ENCODE assay signal across 9 cellular contexts in the genomic region with DNA sequence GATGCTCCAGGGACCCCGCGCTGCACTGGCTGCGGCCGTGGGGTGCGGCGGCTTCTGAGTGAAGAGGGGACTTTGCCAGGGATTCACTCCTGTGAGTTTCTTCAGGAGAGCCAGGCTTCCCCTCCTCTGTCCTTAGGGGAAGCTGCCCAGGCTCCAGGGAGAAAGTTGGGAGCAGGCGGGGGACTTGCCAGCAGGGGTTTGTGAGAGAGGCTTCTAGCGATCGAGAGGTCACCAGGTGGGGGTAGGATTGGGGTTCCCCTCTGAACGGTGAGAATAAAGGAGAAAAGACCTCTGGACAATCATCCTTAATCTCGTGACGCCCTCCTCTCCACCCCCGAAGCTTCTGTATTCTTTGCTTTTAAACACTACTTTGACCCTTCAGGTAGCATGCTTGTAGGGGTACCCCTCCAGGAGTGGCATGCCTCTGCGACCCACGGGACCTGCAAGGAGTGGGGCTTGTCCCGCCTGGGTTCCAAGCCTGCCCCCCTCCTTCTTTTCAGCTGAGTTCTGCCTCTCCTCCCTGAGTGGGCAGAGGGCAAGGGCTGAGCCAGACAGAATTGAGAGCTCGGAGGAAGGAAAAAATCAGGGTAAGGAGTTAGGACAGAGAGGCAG. TPM values are rescaled to one million over a fixed set of nuclear protein-coding genes. Genes with fewer than 3 reads are reported as not detected.
DNase-seq lines count a peak whose midpoint lies in the region; ATAC-seq lines count a peak whose summit lies in the region.
"Had no signal": no experiment of that assay in that cellular context is flagged by ENCODE, and none has a peak within 500 bp of the region (broad histone marks: within the 10 kb centered on the region; RNA-seq: fewer than 3 reads in every experiment).

No MANE protein-coding gene starts in this region.

- peaks cover 2% of the 10 kb centered on the region for H3K36me3 Mint-ChIP-seq in T-helper 1 cell treated with Interleukin-12 subunit alpha and Interleukin-12 subunit beta and Interleukin-4 antibody, amounts not matched to agents 30 μg/mL and 1 μg/mL, for 36 hours (ENCODE audit: low read depth)
- peaks cover 10% of the 10 kb centered on the region for H3K36me3 Mint-ChIP-seq in activated naive CD8-positive, alpha-beta T cell treated with anti-CD3 and anti-CD28 coated beads, Interleukin-2, amount 50 U/mL, for 24 hours (ENCODE audit: low read depth)
- peaks cover 0 to 4% (median 0%) of the 10 kb centered on the region in 3 donors for H3K36me3 Mint-ChIP-seq in immature natural killer cell
- H3K36me3 Mint-ChIP-seq in stimulated activated effector memory CD8-positive, alpha-beta T cell treated with anti-CD3 and anti-CD28 coated beads, Interleukin-12 subunit alpha, Interleukin-12 subunit beta, amount 100 ng/mL, for 72 hours = no peaks in the 10 kb centered on the region

- DNase-seq in T-helper 1 cell (no peak), immature natural killer cell (no peak), NCI-H774 (lab: John Stamatoyannopoulos, UW) (no peak)
- no peak for DNase-seq in activated naive CD8-positive, alpha-beta T cell treated with anti-CD3 and anti-CD28 coated beads, Interleukin-2, amount 50 U/mL, for 24 hours
- no peak for DNase-seq in stimulated activated effector memory CD8-positive, alpha-beta T cell treated with anti-CD3 and anti-CD28 coated beads, Interleukin-12 subunit alpha, Interleukin-12 subunit beta, amount 100 ng/mL, for 72 hours (ENCODE audit: low spot score in 2 of 2)
- DNase-seq: NCI-H446 treated with DMSO at 0.1 percent for 48 hours had no signal

- peak overlapping the region; percentile 48 for H3K4me3 Mint-ChIP-seq in T-helper 1 cell treated with Interleukin-12 subunit alpha and Interleukin-12 subunit beta and Interleukin-4 antibody, amounts not matched to agents 30 μg/mL and 1 μg/mL, for 36 hours
- H3K4me3 Mint-ChIP-seq in activated naive CD8-positive, alpha-beta T cell treated with anti-CD3 and anti-CD28 coated beads, Interleukin-2, amount 50 U/mL, for 24 hours = peak overlapping the region; percentile 46
- peak overlapping the region; percentile 5 to 58 (median 37) for H3K4me3 Mint-ChIP-seq in immature natural killer cell
- H3K4me3 Mint-ChIP-seq in stimulated activated effector memory CD8-positive, alpha-beta T cell treated with anti-CD3 and anti-CD28 coated beads, Interleukin-12 subunit alpha, Interleukin-12 subunit beta, amount 100 ng/mL, for 72 hours = peak overlapping the region; percentile 33

- peaks cover 79% of the 10 kb centered on the region for H3K27me3 Mint-ChIP-seq in T-helper 1 cell treated with Interleukin-12 subunit alpha and Interleukin-12 subunit beta and Interleukin-4 antibody, amounts not matched to agents 30 μg/mL and 1 μg/mL, for 36 hours (ENCODE audit: low read depth)
- H3K27me3 Mint-ChIP-seq in activated naive CD8-positive, alpha-beta T cell treated with anti-CD3 and anti-CD28 coated beads, Interleukin-2, amount 50 U/mL, for 24 hours = peaks cover 64% of the 10 kb centered on the region
- H3K27me3 Mint-ChIP-seq in immature natural killer cell (ENCODE audit: low read depth in 3 of 3) = peaks cover 17 to 40% (median 22%) of the 10 kb centered on the region in 3 donors

- no peaks in the 10 kb centered on the region for H3K9me3 Mint-ChIP-seq in T-helper 1 cell treated with Interleukin-12 subunit alpha and Interleukin-12 subunit beta and Interleukin-4 antibody, amounts not matched to agents 30 μg/mL and 1 μg/mL, for 36 hours
- peaks cover 16% of the 10 kb centered on the region for H3K9me3 Mint-ChIP-seq in activated naive CD8-positive, alpha-beta T cell treated with anti-CD3 and anti-CD28 coated beads, Interleukin-2, amount 50 U/mL, for 24 hours
- H3K9me3 Mint-ChIP-seq in immature natural killer cell = peaks cover 0 to 5% (median 0%) of the 10 kb centered on the region in 6 donors
- H3K9me3 Mint-ChIP-seq in stimulated activated effector memory CD8-positive, alpha-beta T cell treated with anti-CD3 and anti-CD28 coated beads, Interleukin-12 subunit alpha, Interleukin-12 subunit beta, amount 100 ng/mL, for 72 hours = peaks cover 2% of the 10 kb centered on the region

- peaks cover 10% of the 10 kb centered on the region for H3K4me1 Mint-ChIP-seq in T-helper 1 cell treated with Interleukin-12 subunit alpha and Interleukin-12 subunit beta and Interleukin-4 antibody, amounts not matched to agents 30 μg/mL and 1 μg/mL, for 36 hours (ENCODE audit: low read depth)
- H3K4me1 Mint-ChIP-seq in activated naive CD8-positive, alpha-beta T cell treated with anti-CD3 and anti-CD28 coated beads, Interleukin-2, amount 50 U/mL, for 24 hours = peaks cover 31% of the 10 kb centered on the region
- H3K4me1 Mint-ChIP-seq in immature natural killer cell = peaks cover 0 to 4% of the 10 kb centered on the region in 2 donors
- H3K4me1 Mint-ChIP-seq in stimulated activated effector memory CD8-positive, alpha-beta T cell treated with anti-CD3 and anti-CD28 coated beads, Interleukin-12 subunit alpha, Interleukin-12 subunit beta, amount 100 ng/mL, for 72 hours = peaks cover 14% of the 10 kb centered on the region

- H3K27ac Mint-ChIP-seq in T-helper 1 cell treated with Interleukin-12 subunit alpha and Interleukin-12 subunit beta and Interleukin-4 antibody, amounts not matched to agents 30 μg/mL and 1 μg/mL, for 36 hours = no peak overlapping the region
- H3K27ac Mint-ChIP-seq in activated naive CD8-positive, alpha-beta T cell treated with anti-CD3 and anti-CD28 coated beads, Interleukin-2, amount 50 U/mL, for 24 hours = no peak overlapping the region
- no peak overlapping the region for H3K27ac Mint-ChIP-seq in immature natural killer cell
- no peak overlapping the region for H3K27ac Mint-ChIP-seq in stimulated activated effector memory CD8-positive, alpha-beta T cell treated with anti-CD3 and anti-CD28 coated beads, Interleukin-12 subunit alpha, Interleukin-12 subunit beta, amount 100 ng/mL, for 72 hours

- ATAC-seq in activated naive CD8-positive, alpha-beta T cell treated with anti-CD3 and anti-CD28 coated beads, Interleukin-2, amount 50 U/mL, for 24 hours = peak; percentile 17
- ATAC-seq in stimulated activated effector memory CD8-positive, alpha-beta T cell treated with anti-CD3 and anti-CD28 coated beads, Interleukin-12 subunit alpha, Interleukin-12 subunit beta, amount 100 ng/mL, for 72 hours = no peak
- ATAC-seq in HG03439 (IDR thresholded peaks at IDR 0.05; ENCODE audit: unreplicated experiment) (no peak), GM21786 (IDR thresholded peaks at IDR 0.05; ENCODE audit: unreplicated experiment) (no peak)

RNA-seq across cellular contexts. Expression of a gene that starts 0.6 kb away (rescaled TPM):
- not detected for polyA plus RNA-seq in immature natural killer cell
